22 cellular contexts compared by ENCODE assay signal in the genomic region with DNA sequence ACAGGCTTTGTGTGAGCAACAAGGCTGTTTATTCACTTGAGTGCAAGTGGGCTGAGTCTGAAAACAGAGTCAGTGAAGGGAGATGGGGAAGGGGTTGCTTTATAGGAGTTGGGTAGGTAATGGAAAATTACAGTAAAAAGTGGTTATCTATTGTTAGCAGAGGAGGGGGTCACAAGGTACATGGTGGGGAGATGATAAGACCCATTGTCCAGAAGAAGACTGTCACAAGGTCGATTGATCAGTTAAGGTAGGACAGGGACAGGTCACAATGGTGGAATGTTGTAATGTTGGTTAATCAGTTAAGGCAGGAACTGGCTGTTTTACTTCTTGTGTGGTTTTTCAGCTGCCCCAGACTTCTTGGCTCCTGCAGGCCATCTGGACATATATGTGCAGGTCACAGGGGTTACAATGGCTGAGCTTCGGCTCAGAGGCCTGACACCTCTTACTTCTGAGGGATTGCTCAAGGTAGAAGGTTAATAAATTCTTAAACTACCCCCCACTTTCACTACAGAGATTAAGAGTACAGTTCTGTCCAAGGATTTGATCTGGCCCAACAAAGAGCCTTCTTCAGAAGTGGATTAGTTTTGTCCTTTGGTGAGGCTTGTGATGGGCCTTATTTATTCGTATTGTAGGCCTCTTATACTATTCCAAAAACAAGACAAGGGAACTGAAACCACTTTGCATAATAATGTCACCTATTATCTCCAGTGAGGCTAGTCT.
"Had no signal": no experiment of that assay in that cellular context is flagged by ENCODE, and none has a peak within 500 bp of the region (broad histone marks: within the 10 kb centered on the region; RNA-seq: fewer than 3 reads in every experiment).

No MANE protein-coding gene starts in this region.

- H3K36me3 Mint-ChIP-seq: activated naive CD4-positive, alpha-beta T cell treated with anti-CD3 and anti-CD28 coated beads, Interleukin-2, amount 10 ng/mL, durations not matched to agents 7 days and 5 days had no signal

- H3K4me3 Mint-ChIP-seq: activated naive CD4-positive, alpha-beta T cell treated with anti-CD3 and anti-CD28 coated beads, Interleukin-2, amount 10 ng/mL, durations not matched to agents 7 days and 5 days; naive thymus-derived CD4-positive, alpha-beta T cell; T-helper 2 cell treated with Interferon-gamma antibody and Interleukin-4, amounts not matched to agents 5 μg/mL and 100 μg/mL, for 36 hours had no signal

- H3K27ac Mint-ChIP-seq: activated naive CD4-positive, alpha-beta T cell treated with anti-CD3 and anti-CD28 coated beads, Interleukin-2, amount 10 ng/mL, durations not matched to agents 7 days and 5 days; T-helper 2 cell treated with Interferon-gamma antibody and Interleukin-4, amounts not matched to agents 5 μg/mL and 100 μg/mL, for 36 hours had no signal

- FAIRE-seq: keratinocyte had no signal

- H3K4me3 ChIP-seq: adrenal gland, cardiac muscle cell, colonic mucosa, mucosa of descending colon, skin epidermis, tibial artery, uterus had no signal

- H3K27ac ChIP-seq: adrenal gland, cardiac muscle cell, colonic mucosa, skin epidermis, tibial artery, uterus had no signal

- DNase-seq: activated CD4-positive, alpha-beta T cell treated with anti-CD3 and anti-CD28 coated beads, Interleukin-2, amount 50 U/mL, for 1 hour; activated CD4-positive, CD25-positive, alpha-beta regulatory T cell; activated naive CD4-positive, alpha-beta T cell treated with anti-CD3 and anti-CD28 coated beads, Interleukin-2, amount 10 ng/mL, durations not matched to agents 7 days and 5 days; activated T-cell treated with anti-CD3 and anti-CD28 coated beads for 4 hours; adrenal gland; colonic mucosa; foreskin fibroblast; hippocampal formation; mucosa of descending colon; naive thymus-derived CD4-positive, alpha-beta T cell; nucleus accumbens; posterior cingulate gyrus; stimulated activated CD4-positive, alpha-beta T cell treated with anti-CD3 and anti-CD28 coated beads, Interleukin-15, amount 100 ng/mL, for 24 hours; stimulated activated CD4-positive, alpha-beta T cell treated with anti-CD3 and anti-CD28 coated beads, Interleukin-4, amount 100 ng/mL, for 24 hours; stimulated activated naive CD4-positive, alpha-beta T cell; tibial artery; uterus had no signal

- H3K27me3 ChIP-seq: adrenal gland, cardiac muscle cell, colonic mucosa, tibial artery, uterus had no signal

- ATAC-seq: left lobe of liver; mucosa of descending colon; naive thymus-derived CD4-positive, alpha-beta T cell had no signal

- H3K9me3 ChIP-seq: adrenal gland, colonic mucosa, mucosa of descending colon, tibial artery, uterus had no signal

- H3K36me3 ChIP-seq: adrenal gland, colonic mucosa, uterus had no signal

- H3K9me3 Mint-ChIP-seq: activated naive CD4-positive, alpha-beta T cell treated with anti-CD3 and anti-CD28 coated beads, Interleukin-2, amount 10 ng/mL, durations not matched to agents 7 days and 5 days; naive thymus-derived CD4-positive, alpha-beta T cell; T-helper 2 cell treated with Interferon-gamma antibody and Interleukin-4, amounts not matched to agents 5 μg/mL and 100 μg/mL, for 36 hours had no signal

- H3K4me1 ChIP-seq: adrenal gland, colonic mucosa, uterus had no signal

- H3K4me1 Mint-ChIP-seq: activated naive CD4-positive, alpha-beta T cell treated with anti-CD3 and anti-CD28 coated beads, Interleukin-2, amount 10 ng/mL, durations not matched to agents 7 days and 5 days had no signal
